ENCODE assay signal across 16 cellular contexts in the genomic region with DNA sequence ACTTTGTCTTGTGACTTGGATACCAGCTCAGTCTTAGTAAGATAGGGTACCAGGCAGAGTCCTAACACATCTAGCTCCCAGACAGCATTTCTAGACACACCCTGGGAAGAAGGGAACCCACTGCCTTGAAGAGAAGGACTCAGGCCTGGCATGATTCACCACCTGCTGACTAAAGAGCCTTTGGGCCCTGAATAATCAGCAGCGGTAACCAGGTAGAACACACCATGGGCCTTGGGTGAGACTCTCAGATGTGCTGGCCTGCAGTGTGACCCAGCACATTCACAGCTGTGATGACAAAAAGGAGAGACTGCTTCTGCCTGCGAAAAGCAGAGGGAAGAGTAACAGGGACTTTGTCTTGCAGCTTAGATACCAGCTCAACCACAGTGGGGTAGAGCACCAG. TPM values are rescaled to one million over a fixed set of nuclear protein-coding genes. Genes with fewer than 3 reads are reported as not detected.
DNase-seq lines count a peak whose midpoint lies in the region; ATAC-seq and TF ChIP-seq lines count a peak whose summit lies in the region.
"Had no signal": no experiment of that assay in that cellular context is flagged by ENCODE, and none has a peak within 500 bp of the region (broad histone marks: within the 10 kb centered on the region; RNA-seq: fewer than 3 reads in every experiment).

No MANE protein-coding gene starts in this region.

- ATAC-seq in Panc1 (peak; percentile 26; the same call in 1 of the 2 replicates), GM21367 (IDR thresholded peaks at IDR 0.05; ENCODE audit: unreplicated experiment) (no peak), HG03175 (IDR thresholded peaks at IDR 0.05; ENCODE audit: unreplicated experiment) (no peak)

- H3K4me1 ChIP-seq in Panc1 (ENCODE audit: control insufficient read depth, insufficient read depth, low read length) (no peaks in the 10 kb centered on the region), Caco-2 (no peaks in the 10 kb centered on the region)

- TF ChIP-seq CTCF in Panc1 (IDR thresholded peaks at IDR 0.05): no peak
- TF ChIP-seq CTCF in epithelial cell of esophagus (IDR thresholded peaks at IDR 0.05; ENCODE audit: insufficient read depth, low read depth, low read length, missing control alignments): no peak
- TF ChIP-seq CTCF in Caco-2 (IDR thresholded peaks at IDR 0.05; ENCODE audit: insufficient read depth in 1 of 2, low read depth in 1 of 2, low read length in 1 of 2, severe bottlenecking in 1 of 2, unreplicated experiment in 1 of 2): no peak

- no peak overlapping the region for H3K4me3 Mint-ChIP-seq in Caco-2 (ENCODE audit: unreplicated experiment)

- H3K27me3 Mint-ChIP-seq in Caco-2 (ENCODE audit: insufficient read depth, unreplicated experiment): no peaks in the 10 kb centered on the region

- H3K36me3 Mint-ChIP-seq in Caco-2 (ENCODE audit: insufficient read depth, unreplicated experiment): no peaks in the 10 kb centered on the region

- no peaks in the 10 kb centered on the region for H3K9me3 Mint-ChIP-seq in Caco-2 (ENCODE audit: unreplicated experiment)

- intact Hi-C loops in Panc1 (cut with micrococcal nuclease; ENCODE audit: unreplicated experiment): no loop called here
- intact Hi-C loops in Caco-2 (cut with micrococcal nuclease; ENCODE audit: unreplicated experiment): no loop called here

- CTCF ChIA-PET in Panc1 (lab: Charles Lee) (interaction anchor here (0.6 kb wide), 1 partner anchor 1049 kb away, joined by 4 read pairs; no protein-coding TSS in a partner anchor), Caco-2 (lab: Charles Lee) (no interaction called here)

- in situ Hi-C loops in Panc1 (cut with HindIII; ENCODE audit: low pct_unique_long_range_greater_than_20kb, low sequenced_read_pairs): no loop called here

- no peak overlapping the region for H3K4me3 ChIP-seq in Panc1 (ENCODE audit: low read depth in 2 of 2, low read length in 2 of 2)
- no peak overlapping the region for H3K4me3 ChIP-seq in epithelial cell of esophagus (ENCODE audit: low read length)
- no peak overlapping the region for H3K4me3 ChIP-seq in Caco-2 (ENCODE audit: low read depth, low read length)

- peaks cover 5% of the 10 kb centered on the region; the same call in 1 of the 2 replicates for H3K27me3 ChIP-seq in Panc1 (ENCODE audit: control insufficient read depth, insufficient read depth, low read length)
- no peaks in the 10 kb centered on the region for H3K27me3 ChIP-seq in Caco-2 (replicated peaks; ENCODE audit: control insufficient read depth, insufficient read depth, low read length)

- H3K4me1 Mint-ChIP-seq in Caco-2 (ENCODE audit: low read depth, unreplicated experiment): no peaks in the 10 kb centered on the region

- no peaks in the 10 kb centered on the region for H3K36me3 ChIP-seq in Panc1 (ENCODE audit: control insufficient read depth, insufficient read depth, low read length)
- H3K36me3 ChIP-seq in Caco-2 (ENCODE audit: control insufficient read depth, insufficient read depth, low read length): no peaks in the 10 kb centered on the region

- BruUV-seq in Panc1 (replicated peaks; lab: Mats Ljungman, UMichigan) (no TSS peak), Caco-2 (replicated peaks; lab: Mats Ljungman, UMichigan) (no TSS peak)

- H3K27ac ChIP-seq in Panc1 (ENCODE audit: low read length): no peak overlapping the region

- no peak overlapping the region for H3K27ac Mint-ChIP-seq in Caco-2 (ENCODE audit: unreplicated experiment)

- peak; percentile 11 for DNase-seq in ELR (ENCODE audit: low read depth)
- no peak for DNase-seq in Panc1 (ENCODE audit: low read depth, low spot score)
- DNase-seq in epithelial cell of esophagus (ENCODE audit: low read depth): peak; percentile 95
- peak; percentile 74 for DNase-seq in kidney tubule cell (ENCODE audit: low spot score)
- DNase-seq in Caco-2: no peak
- no peak for DNase-seq in NCI-H1417 (lab: John Stamatoyannopoulos, UW)
- DNase-seq: DMS79; KBM-7; NCI-H1092 treated with DMSO at 0.1 percent for 48 hours; NCI-H2029 treated with DMSO at 0.1 percent for 48 hours; NCI-H345; NCI-H524; NCI-H774; NK-92 treated with Interleukin-12 subunit alpha and Interleukin-12 subunit beta, amount 100 ng/mL, for 24 hours had no signal

- POLR2A ChIA-PET in Panc1 (lab: Charles Lee): no interaction called here
- POLR2A ChIA-PET in Caco-2 (lab: Charles Lee): no interaction called here

- H3K9me3 ChIP-seq in Panc1 (ENCODE audit: control insufficient read depth, insufficient read depth, low read depth, low read length) (no peaks in the 10 kb centered on the region), Caco-2 (no peaks in the 10 kb centered on the region)

RNA-seq across cellular contexts. Expression of a gene that starts 10.4 kb away (rescaled TPM):
- 46.2 TPM for total RNA-seq in Panc1 (2021; ENCODE audit: unreplicated experiment)
- polyA plus RNA-seq in Panc1 (2012; ENCODE audit: insufficient read length): 22.3 TPM
- 46.7 and 48.5 TPM in 2 replicates for total RNA-seq in Caco-2 (2022)

Comparison
In these comparisons a context has a peak if more than half of its experiments do, and no peak if none do; other contexts are left out.
1. DNase-seq: peak in ELR (single experiment), epithelial cell of esophagus (single experiment) and kidney tubule cell (single experiment); none in Panc1 (single experiment), Caco-2 (0 of 2) and NCI-H1417 (0 of 3).